1 cellular context compared by ENCODE assay signal in genomic region chrX:16953606-16954211, GRCh38.
TF ChIP-seq lines count a peak whose summit lies in the region.

No MANE protein-coding gene starts in this region.

TF ChIP-seq in K562, 482 proteins besides CTCF, POLR2A, EP300 and RAD21 (continued from another document):
- TF ChIP-seq TFE3 (CRISPR knock-in tag; IDR thresholded peaks at IDR 0.05), result peak; percentile 20; the same call in 1 of the 2 replicates
- no peak for TF ChIP-seq ZNF668 (CRISPR knock-in tag; IDR thresholded peaks at IDR 0.05)
- no peak for TF ChIP-seq ETS2 (tag; IDR thresholded peaks at IDR 0.05; ENCODE audit: borderline replicate concordance, poor library complexity, severe bottlenecking)
- TF ChIP-seq MAX (CRISPR knock-in tag; IDR thresholded peaks at IDR 0.05), result no peak
